Comparison of ENCODE assay signal across 10 cellular contexts in genomic region chr19:46017095-46017429, GRCh38. TPM values are rescaled to one million over a fixed set of nuclear protein-coding genes. Genes with fewer than 3 reads are reported as not detected.
DNase-seq lines count a peak whose midpoint lies in the region; ATAC-seq and TF ChIP-seq lines count a peak whose summit lies in the region.
"Had no signal": no experiment of that assay in that cellular context is flagged by ENCODE, and none has a peak within 500 bp of the region (broad histone marks: within the 10 kb centered on the region; RNA-seq: fewer than 3 reads in every experiment).

No MANE protein-coding gene starts in this region.

- no peak for ATAC-seq in activated T-cell treated with anti-CD3 and anti-CD28 coated beads, Interleukin-2, amount 50 U/mL, for 72 hours (replicated peaks in 1 of 2)
- no peak for ATAC-seq in stimulated activated naive CD8-positive, alpha-beta T cell treated with anti-CD3 and anti-CD28 coated beads, Interleukin-15, amount 100 ng/mL, for 72 hours
- ATAC-seq in GM21786 (IDR thresholded peaks at IDR 0.05; ENCODE audit: unreplicated experiment) = no peak

- DNase-seq in activated T-cell treated with anti-CD3 and anti-CD28 coated beads, Interleukin-2, amount 50 U/mL, for 72 hours = no peak
- DNase-seq in activated T-cell treated with anti-CD3 and anti-CD28 coated beads for 4 hours (no peak), PC-9 (no peak), glutamatergic neuron (no peak), ecto neural progenitor cell (ENCODE audit: low spot score) (no peak), SIG-M5 (lab: John Stamatoyannopoulos, UW) (no peak)
- DNase-seq in stimulated activated naive CD8-positive, alpha-beta T cell treated with anti-CD3 and anti-CD28 coated beads, Interleukin-15, amount 100 ng/mL, for 72 hours = no peak

- H3K79me2 ChIP-seq in PC-9 (ENCODE audit: low read depth) = no peaks in the 10 kb centered on the region

- TF ChIP-seq CTCF in PC-9 (conservative IDR thresholded peaks at IDR 0.05) (peak; percentile 61), glutamatergic neuron (IDR thresholded peaks at IDR 0.05; ENCODE audit: partially characterized antibody, unreplicated experiment) (peak; percentile 37)

- peaks cover 21% of the 10 kb centered on the region for H3K4me1 Mint-ChIP-seq in activated T-cell treated with anti-CD3 and anti-CD28 coated beads, Interleukin-2, amount 50 U/mL, for 72 hours (ENCODE audit: low read depth)
- H3K4me1 Mint-ChIP-seq in glutamatergic neuron (ENCODE audit: low read depth, unreplicated experiment) = peaks cover 16% of the 10 kb centered on the region
- H3K4me1 Mint-ChIP-seq in stimulated activated naive CD8-positive, alpha-beta T cell treated with anti-CD3 and anti-CD28 coated beads, Interleukin-15, amount 100 ng/mL, for 72 hours = peaks cover 25% of the 10 kb centered on the region

- H3K9me3 Mint-ChIP-seq in activated T-cell treated with anti-CD3 and anti-CD28 coated beads, Interleukin-2, amount 50 U/mL, for 72 hours = no peaks in the 10 kb centered on the region
- peaks cover 8% of the 10 kb centered on the region for H3K9me3 Mint-ChIP-seq in glutamatergic neuron (ENCODE audit: unreplicated experiment)
- no peaks in the 10 kb centered on the region for H3K9me3 Mint-ChIP-seq in stimulated activated naive CD8-positive, alpha-beta T cell treated with anti-CD3 and anti-CD28 coated beads, Interleukin-15, amount 100 ng/mL, for 72 hours

- peak overlapping the region; percentile 43 to 55 for H3K4me3 Mint-ChIP-seq in activated T-cell treated with anti-CD3 and anti-CD28 coated beads, Interleukin-2, amount 50 U/mL, for 72 hours
- H3K4me3 Mint-ChIP-seq in glutamatergic neuron (ENCODE audit: unreplicated experiment) = peak overlapping the region; percentile 49
- peak overlapping the region; percentile 85 to 87 for H3K4me3 Mint-ChIP-seq in stimulated activated naive CD8-positive, alpha-beta T cell treated with anti-CD3 and anti-CD28 coated beads, Interleukin-15, amount 100 ng/mL, for 72 hours

- H3K9me3 ChIP-seq in PC-9 (ENCODE audit: insufficient read depth, low read depth) = no peaks in the 10 kb centered on the region

- intact Hi-C loops in PC-9 (cut with micrococcal nuclease; ENCODE audit: unreplicated experiment) = loop anchor here (5.0 kb wide), 1 partner anchor 135 kb away; no protein-coding TSS in a partner anchor

- H3K9me2 ChIP-seq in PC-9 (ENCODE audit: insufficient read depth) = no peaks in the 10 kb centered on the region

- no peak overlapping the region for H3K4me2 ChIP-seq in PC-9

- peaks cover 23% of the 10 kb centered on the region for H3K27me3 Mint-ChIP-seq in activated T-cell treated with anti-CD3 and anti-CD28 coated beads, Interleukin-2, amount 50 U/mL, for 72 hours (ENCODE audit: low read depth)
- peaks cover 19% of the 10 kb centered on the region for H3K27me3 Mint-ChIP-seq in glutamatergic neuron (ENCODE audit: unreplicated experiment)
- peaks cover 32% of the 10 kb centered on the region for H3K27me3 Mint-ChIP-seq in stimulated activated naive CD8-positive, alpha-beta T cell treated with anti-CD3 and anti-CD28 coated beads, Interleukin-15, amount 100 ng/mL, for 72 hours

- H3F3A ChIP-seq in PC-9 (ENCODE audit: insufficient read depth, low read depth) = peaks cover 8% of the 10 kb centered on the region

- peaks cover 0 to 5% of the 10 kb centered on the region in 2 donors for H3K36me3 Mint-ChIP-seq in activated T-cell treated with anti-CD3 and anti-CD28 coated beads, Interleukin-2, amount 50 U/mL, for 72 hours (ENCODE audit: insufficient read depth in 2 of 2)
- H3K36me3 Mint-ChIP-seq in glutamatergic neuron (ENCODE audit: unreplicated experiment) = no peaks in the 10 kb centered on the region

- POLR2A ChIA-PET in PC-9 (lab: Charles Lee; ENCODE audit: unreplicated experiment) = interaction anchor here (0.6 to 1.0 kb wide), 3 partner anchors 22 to 115 kb away, joined by 3 to 7 read pairs (median 4); partner anchors contain the start of genes CCDC61 and MYPOP

- H4K20me1 ChIP-seq in PC-9 (ENCODE audit: insufficient read depth) = peaks cover 5% of the 10 kb centered on the region; the same call in 1 of the 2 replicates

- CTCF ChIA-PET in PC-9 (lab: Charles Lee) = interaction anchor here (0.6 to 0.9 kb wide), 5 partner anchors 10 to 255 kb away, joined by 3 to 4 read pairs (median 3); partner anchors contain the start of gene MYPOP

- no TSS peak for BruUV-seq in PC-9 (replicated peaks; lab: Mats Ljungman, UMichigan)

- H3K36me3 ChIP-seq in PC-9 (ENCODE audit: low read depth) = no peaks in the 10 kb centered on the region

- no peak overlapping the region for H3K27ac Mint-ChIP-seq in activated T-cell treated with anti-CD3 and anti-CD28 coated beads, Interleukin-2, amount 50 U/mL, for 72 hours
- no peak overlapping the region for H3K27ac Mint-ChIP-seq in glutamatergic neuron (ENCODE audit: unreplicated experiment)
- H3K27ac Mint-ChIP-seq in stimulated activated naive CD8-positive, alpha-beta T cell treated with anti-CD3 and anti-CD28 coated beads, Interleukin-15, amount 100 ng/mL, for 72 hours = no peak overlapping the region

- no peak overlapping the region for H2AFZ ChIP-seq in PC-9

- H3K27ac ChIP-seq in PC-9 = no peak overlapping the region
- H3K27ac ChIP-seq: GM23248 had no signal

- no peaks in the 10 kb centered on the region for H3K27me3 ChIP-seq in PC-9 (ENCODE audit: insufficient read depth, low read depth)

- H3K4me1 ChIP-seq in PC-9 (replicated peaks; ENCODE audit: insufficient read depth) = peaks cover 7% of the 10 kb centered on the region; the same call in 1 of the 2 replicates

- H3K4me3 ChIP-seq in PC-9 = no peak overlapping the region

RNA-seq across cellular contexts. Expression of gene PGLYRP1, which starts 5.8 kb away (rescaled TPM):
- total RNA-seq in activated T-cell treated with anti-CD3 and anti-CD28 coated beads, Interleukin-2, amount 50 U/mL, for 72 hours = not detected
- total RNA-seq in PC-9 (2021) = not detected in 2 replicates
- total RNA-seq in glutamatergic neuron (ENCODE audit: unreplicated experiment) = not detected
- total RNA-seq: GM23248, IMR-90 had no signal

RNA-seq across cellular contexts. Expression of gene CCDC61, which starts 21.8 kb away (rescaled TPM):
- total RNA-seq in activated T-cell treated with anti-CD3 and anti-CD28 coated beads, Interleukin-2, amount 50 U/mL, for 72 hours = 10 to 100 TPM; 21.8 to 22.0 TPM
- total RNA-seq in PC-9 (2021) = 22.8 and 24.8 TPM in 2 replicates
- 33.5 TPM for total RNA-seq in glutamatergic neuron (ENCODE audit: unreplicated experiment)

RNA-seq across cellular contexts. Expression of gene IGFL4, which starts 23.7 kb away (rescaled TPM):
- total RNA-seq in activated T-cell treated with anti-CD3 and anti-CD28 coated beads, Interleukin-2, amount 50 U/mL, for 72 hours = not detected
- total RNA-seq in PC-9 (2021) (not detected in 2 replicates), glutamatergic neuron (ENCODE audit: unreplicated experiment) (0.20 TPM)
- total RNA-seq: GM23248, IMR-90 had no signal

RNA-seq across cellular contexts. Expression of gene NOVA2, which starts 43.4 kb away (rescaled TPM):
- total RNA-seq in activated T-cell treated with anti-CD3 and anti-CD28 coated beads, Interleukin-2, amount 50 U/mL, for 72 hours = under 1 TPM; 0.38 to 0.58 TPM
- not detected in 2 replicates for total RNA-seq in PC-9 (2021)
- 163 TPM for total RNA-seq in glutamatergic neuron (ENCODE audit: unreplicated experiment)
- total RNA-seq: GM23248, IMR-90 had no signal
